ENCODE assay signal across 1 cellular context in genomic region chr5:1004598-1005361, GRCh38.
TF ChIP-seq lines count a peak whose summit lies in the region.

No MANE protein-coding gene starts in this region.

TF ChIP-seq in K562, 482 proteins besides CTCF, POLR2A, EP300 and RAD21 (continued from another document and continues in another):
- TF ChIP-seq ZNF143 (CRISPR knock-in tag; IDR thresholded peaks at IDR 0.05) (no peak), KDM1A (IDR thresholded peaks at IDR 0.05) (peak in 1 of 2 experiments; percentile 36; a peak in 1 of 4 replicates), ATF6 (CRISPR knock-in tag; IDR thresholded peaks at IDR 0.05) (no peak), ETS1 (conservative IDR thresholded peaks at IDR 0.05; ENCODE audit: control insufficient read depth, low read depth, low read length) (no peak), ARNT (IDR thresholded peaks at IDR 0.05) (no peak), ZNF175 (CRISPR knock-in tag; IDR thresholded peaks at IDR 0.05; ENCODE audit: low read depth) (0 out of 2 replicates have a peak, but pooled peaks have one; percentile 37), E2F5 (CRISPR knock-in tag; IDR thresholded peaks at IDR 0.05) (no peak), RCOR1 (IDR thresholded peaks at IDR 0.05; ENCODE audit: borderline replicate concordance in 1 of 2, low read depth in 2 of 2, low read length in 2 of 2) (peak in 1 of 2 experiments; percentile 98; a peak in 2 of 4 replicates), ZNF197 (CRISPR knock-in tag; IDR thresholded peaks at IDR 0.05; ENCODE audit: low read depth) (0 out of 2 replicates have a peak, but pooled peaks have one; percentile 13), CBFB (CRISPR knock-in tag; IDR thresholded peaks at IDR 0.05) (no peak), ZNF449 (CRISPR knock-in tag; IDR thresholded peaks at IDR 0.05) (no peak), ZNF3 (CRISPR knock-in tag; IDR thresholded peaks at IDR 0.05) (no peak), MLX (CRISPR knock-in tag; conservative IDR thresholded peaks at IDR 0.05) (no peak), MECOM (CRISPR knock-in tag; IDR thresholded peaks at IDR 0.05) (no peak), SAFB2 (IDR thresholded peaks at IDR 0.05; ENCODE audit: borderline replicate concordance, low read depth, low read length, severe bottlenecking) (no peak), ZNF445 (CRISPR knock-in tag; IDR thresholded peaks at IDR 0.05; ENCODE audit: low read depth) (no peak), MCM3 (IDR thresholded peaks at IDR 0.05) (no peak), ZNF280A (IDR thresholded peaks at IDR 0.05; ENCODE audit: low read depth, partially characterized antibody) (no peak), MGA (IDR thresholded peaks at IDR 0.05) (peak; percentile 46; the same call in 1 of the 2 replicates), NR2C2 (CRISPR knock-in tag; IDR thresholded peaks at IDR 0.05) (0 out of 2 replicates have a peak, but pooled peaks have one; percentile 46), NR2C2 (tag; IDR thresholded peaks at IDR 0.05) (peak; percentile 92; the same call in 1 of the 2 replicates), CEBPG (CRISPR knock-in tag; IDR thresholded peaks at IDR 0.05) (no peak), CEBPG (tag; conservative IDR thresholded peaks at IDR 0.05 in 1 of 2, IDR thresholded peaks at IDR 0.05 in 1 of 2) (no peak), ZNF274 (IDR thresholded peaks at IDR 0.05; ENCODE audit: borderline replicate concordance, low read depth, low read length) (no peak), IRF1 (CRISPR knock-in tag; IDR thresholded peaks at IDR 0.05; ENCODE audit: borderline replicate concordance) (no peak), ARID1B (IDR thresholded peaks at IDR 0.05) (no peak), AFF1 (IDR thresholded peaks at IDR 0.05; ENCODE audit: low read depth in 1 of 2, partially characterized antibody in 2 of 2) (no peak)
